25 cellular contexts compared by ENCODE assay signal in the genomic region with DNA sequence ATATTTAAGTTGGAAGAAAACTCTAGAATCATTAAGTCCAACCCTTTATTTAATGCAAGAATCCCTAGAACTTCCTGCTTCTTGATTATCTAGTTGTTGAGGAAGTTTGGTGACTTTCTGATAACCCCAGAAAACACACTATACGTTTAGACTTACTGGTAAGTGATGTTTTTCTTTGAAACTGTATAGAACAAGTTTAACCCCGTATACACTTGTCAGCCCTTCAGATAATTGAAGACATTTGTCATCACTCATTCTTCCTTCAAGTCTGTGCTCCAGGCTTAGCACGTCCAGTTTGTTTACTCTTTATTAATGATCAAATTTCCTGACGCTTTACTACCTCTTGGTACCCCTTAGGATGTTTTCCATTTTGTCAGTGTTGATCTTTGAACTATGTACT.
"Had no signal": no experiment of that assay in that cellular context is flagged by ENCODE, and none has a peak within 500 bp of the region (broad histone marks: within the 10 kb centered on the region; RNA-seq: fewer than 3 reads in every experiment).

No MANE protein-coding gene starts in this region.

- H3K27me3 Mint-ChIP-seq: activated CD4-positive, alpha-beta T cell treated with anti-CD3 and anti-CD28 coated beads, Interleukin-2, amount 10 ng/mL, durations not matched to agents 7 days and 5 days; activated CD8-positive, alpha-beta memory T cell treated with anti-CD3 and anti-CD28 coated beads, Interleukin-2, amount 10 ng/mL, durations not matched to agents 7 days and 5 days; activated CD8-positive, alpha-beta T cell treated with anti-CD3 and anti-CD28 coated beads for 36 hours; brain; dendritic cell treated with granulocyte-macrophage colony-stimulating factor and Interleukin-4, amounts not matched to agents 40 ng/mL and 50 ng/mL, for 4 days; memory B cell; T-helper 17 cell had no signal

- H3K4me3 ChIP-seq: esophagus squamous epithelium, gastroesophageal sphincter, spleen, thoracic aorta, upper lobe of right lung had no signal

- H3K9me3 Mint-ChIP-seq: activated CD4-positive, alpha-beta T cell treated with anti-CD3 and anti-CD28 coated beads, Interleukin-2, amount 10 ng/mL, durations not matched to agents 7 days and 5 days; activated CD8-positive, alpha-beta T cell treated with anti-CD3 and anti-CD28 coated beads for 36 hours; activated naive CD4-positive, alpha-beta T cell treated with anti-CD3 and anti-CD28 coated beads, Interleukin-2, amount 50 U/mL, for 72 hours; dendritic cell treated with granulocyte-macrophage colony-stimulating factor and Interleukin-4, amounts not matched to agents 40 ng/mL and 50 ng/mL, for 4 days; memory B cell had no signal

- H3K9me3 ChIP-seq: esophagus squamous epithelium, gastroesophageal sphincter, thoracic aorta, upper lobe of right lung had no signal

- DNase-seq: activated CD4-positive, alpha-beta T cell treated with anti-CD3 and anti-CD28 coated beads, Interleukin-2, amount 10 ng/mL, durations not matched to agents 7 days and 5 days; activated CD4-positive, CD25-positive, alpha-beta regulatory T cell treated with anti-CD3 and anti-CD28 coated beads, Interleukin-2, amount 50 U/mL, for 72 hours; activated CD8-positive, alpha-beta memory T cell treated with anti-CD3 and anti-CD28 coated beads, Interleukin-2, amount 10 ng/mL, durations not matched to agents 7 days and 5 days; activated CD8-positive, alpha-beta T cell treated with anti-CD3 and anti-CD28 coated beads for 36 hours; aorta; caudate nucleus; effector CD8-positive, alpha-beta T cell; esophagus squamous epithelium; head of caudate nucleus; islet precursor cell; left cardiac atrium; nucleus accumbens; spleen; stimulated activated CD4-positive, alpha-beta T cell treated with anti-CD3 and anti-CD28 coated beads, Interleukin-4, amount 100 ng/mL, for 1 hour; stimulated activated naive CD4-positive, alpha-beta T cell treated with Interleukin-2 at 50 U/mL for 16 hours; T-helper 17 cell; upper lobe of right lung had no signal

- H3K9ac ChIP-seq: parathyroid adenoma had no signal

- H3K27ac ChIP-seq: esophagus squamous epithelium, gastroesophageal sphincter, parathyroid adenoma, spleen, thoracic aorta, upper lobe of right lung, VCaP had no signal

- H3K36me3 Mint-ChIP-seq: activated naive CD4-positive, alpha-beta T cell treated with anti-CD3 and anti-CD28 coated beads, Interleukin-2, amount 50 U/mL, for 72 hours had no signal

- H3K4me1 ChIP-seq: parathyroid adenoma had no signal

- H3K36me3 ChIP-seq: esophagus squamous epithelium, gastroesophageal sphincter, spleen, thoracic aorta, upper lobe of right lung had no signal

- H3K27ac Mint-ChIP-seq: activated CD4-positive, alpha-beta T cell treated with anti-CD3 and anti-CD28 coated beads, Interleukin-2, amount 10 ng/mL, durations not matched to agents 7 days and 5 days; activated CD8-positive, alpha-beta memory T cell treated with anti-CD3 and anti-CD28 coated beads, Interleukin-2, amount 10 ng/mL, durations not matched to agents 7 days and 5 days; activated CD8-positive, alpha-beta T cell treated with anti-CD3 and anti-CD28 coated beads for 36 hours; activated naive CD4-positive, alpha-beta T cell treated with anti-CD3 and anti-CD28 coated beads, Interleukin-2, amount 50 U/mL, for 72 hours; dendritic cell treated with granulocyte-macrophage colony-stimulating factor and Interleukin-4, amounts not matched to agents 40 ng/mL and 50 ng/mL, for 4 days; memory B cell; T-helper 17 cell had no signal

- H3K27me3 ChIP-seq: esophagus squamous epithelium, gastroesophageal sphincter, spleen, upper lobe of right lung had no signal

- H2AFZ ChIP-seq: parathyroid adenoma had no signal

- H3K4me3 Mint-ChIP-seq: activated CD4-positive, alpha-beta T cell treated with anti-CD3 and anti-CD28 coated beads, Interleukin-2, amount 10 ng/mL, durations not matched to agents 7 days and 5 days; activated CD8-positive, alpha-beta memory T cell treated with anti-CD3 and anti-CD28 coated beads, Interleukin-2, amount 10 ng/mL, durations not matched to agents 7 days and 5 days; activated CD8-positive, alpha-beta T cell treated with anti-CD3 and anti-CD28 coated beads for 36 hours; dendritic cell treated with granulocyte-macrophage colony-stimulating factor and Interleukin-4, amounts not matched to agents 40 ng/mL and 50 ng/mL, for 4 days; memory B cell; T-helper 17 cell had no signal

- ATAC-seq: activated CD8-positive, alpha-beta memory T cell treated with anti-CD3 and anti-CD28 coated beads, Interleukin-2, amount 10 ng/mL, durations not matched to agents 7 days and 5 days; activated CD8-positive, alpha-beta T cell treated with anti-CD3 and anti-CD28 coated beads for 36 hours; activated naive CD4-positive, alpha-beta T cell treated with anti-CD3 and anti-CD28 coated beads, Interleukin-2, amount 50 U/mL, for 72 hours; gastroesophageal sphincter; left cardiac atrium; T-helper 17 cell; upper lobe of right lung had no signal

- H3K4me1 Mint-ChIP-seq: activated CD4-positive, alpha-beta T cell treated with anti-CD3 and anti-CD28 coated beads, Interleukin-2, amount 10 ng/mL, durations not matched to agents 7 days and 5 days; activated CD8-positive, alpha-beta memory T cell treated with anti-CD3 and anti-CD28 coated beads, Interleukin-2, amount 10 ng/mL, durations not matched to agents 7 days and 5 days had no signal
